ENCODE assay signal across 8 cellular contexts in genomic region chr6:32185620-32186495, GRCh38. TPM values are rescaled to one million over a fixed set of nuclear protein-coding genes. Genes with fewer than 3 reads are reported as not detected.
DNase-seq lines count a peak whose midpoint lies in the region; ATAC-seq and TF ChIP-seq lines count a peak whose summit lies in the region.
"Not testable (repeated sequence)": the region's sequence is repeated elsewhere in the genome, so short reads cannot be mapped to it uniquely, and the experiment has no call there.

No MANE protein-coding gene starts in this region.

- intact Hi-C loops in thyroid gland (cut with DNase I), result not testable (repeated sequence)

- peaks cover 40% of the 10 kb centered on the region for H3K79me2 ChIP-seq in DOHH2 (ENCODE audit: control insufficient read depth, low read length)

- peak overlapping the region; percentile 11; the same call in 1 of the 2 replicates for H3K4me2 ChIP-seq in DOHH2 (ENCODE audit: low read length)

- H3K27me3 Mint-ChIP-seq in endothelial cell (ENCODE audit: unreplicated experiment), result peaks cover 12% of the 10 kb centered on the region

- H3K27ac ChIP-seq in DOHH2 (ENCODE audit: low read depth, low read length), result not testable (repeated sequence)
- H3K27ac ChIP-seq in layer of hippocampus (ENCODE audit: low read depth, low read length) (peak overlapping the region; percentile 21), rectal smooth muscle tissue (ENCODE audit: low read depth, low read length) (peak overlapping the region; percentile 76), thyroid gland (peak overlapping the region; percentile 85 to 88 (median 88))

- not testable (repeated sequence) for H3K9me3 Mint-ChIP-seq in activated naive CD4-positive, alpha-beta T cell treated with anti-CD3 and anti-CD28 coated beads, Interleukin-2, amount 50 U/mL, for 72 hours; endothelial cell (ENCODE audit: unreplicated experiment)

- ATAC-seq in activated naive CD4-positive, alpha-beta T cell treated with anti-CD3 and anti-CD28 coated beads, Interleukin-2, amount 50 U/mL, for 72 hours, result peak; percentile 45 to 60

- H3K27ac Mint-ChIP-seq in activated naive CD4-positive, alpha-beta T cell treated with anti-CD3 and anti-CD28 coated beads, Interleukin-2, amount 50 U/mL, for 72 hours, result peak overlapping the region; percentile 92 to 94
- H3K27ac Mint-ChIP-seq in endothelial cell (ENCODE audit: unreplicated experiment), result peak overlapping the region; percentile 84

- H4K20me1 ChIP-seq in DOHH2 (ENCODE audit: control insufficient read depth, insufficient read depth, low read depth, low read length), result not testable (repeated sequence)

- not testable (repeated sequence) for H3F3A ChIP-seq in DOHH2 (ENCODE audit: control insufficient read depth, insufficient read depth)

- not testable (repeated sequence) for H3K9me2 ChIP-seq in DOHH2 (replicated peaks; ENCODE audit: control insufficient read depth, low read length)

- H3K4me3 ChIP-seq in DOHH2 (ENCODE audit: low read length); rectal smooth muscle tissue (ENCODE audit: low read length); thyroid gland (replicated peaks in 1 of 3): not testable (repeated sequence)

- not testable (repeated sequence) for H3K9me3 ChIP-seq in DOHH2 (ENCODE audit: control insufficient read depth, insufficient read depth, low read length); thyroid gland

- H3K4me3 Mint-ChIP-seq in endothelial cell (ENCODE audit: unreplicated experiment), result peak overlapping the region; percentile 87

- H3K36me3 Mint-ChIP-seq in activated naive CD4-positive, alpha-beta T cell treated with anti-CD3 and anti-CD28 coated beads, Interleukin-2, amount 50 U/mL, for 72 hours, result peaks cover 33 to 41% of the 10 kb centered on the region in 2 donors
- peaks cover 27% of the 10 kb centered on the region for H3K36me3 Mint-ChIP-seq in endothelial cell (ENCODE audit: low read depth, unreplicated experiment)

- H3K4me1 ChIP-seq in DOHH2 (ENCODE audit: control insufficient read depth, low read length) (peaks cover 42% of the 10 kb centered on the region), rectal smooth muscle tissue (ENCODE audit: control insufficient read depth, insufficient read depth, low read length) (peaks cover 11% of the 10 kb centered on the region), thyroid gland (peaks cover 32 to 54% of the 10 kb centered on the region in 2 donors)

- H3K4me1 Mint-ChIP-seq in endothelial cell (ENCODE audit: unreplicated experiment), result peaks cover 52% of the 10 kb centered on the region

- H3K9ac ChIP-seq in rectal smooth muscle tissue (ENCODE audit: low read length), result not testable (repeated sequence)

- peak in 1 of 2 donors; percentile 69 for TF ChIP-seq POLR2A in thyroid gland (IDR thresholded peaks at IDR 0.05)

- H3K27me3 ChIP-seq in DOHH2 (ENCODE audit: control insufficient read depth, low read length); layer of hippocampus (ENCODE audit: control insufficient read depth, insufficient read depth, low read length); rectal smooth muscle tissue (ENCODE audit: control insufficient read depth, insufficient read depth, low read length); thyroid gland: not testable (repeated sequence)

- peaks cover 66% of the 10 kb centered on the region for H3K36me3 ChIP-seq in DOHH2 (ENCODE audit: control insufficient read depth, low read length)
- peaks cover 15% of the 10 kb centered on the region for H3K36me3 ChIP-seq in rectal smooth muscle tissue (ENCODE audit: control insufficient read depth, insufficient read depth, low read length)
- H3K36me3 ChIP-seq in thyroid gland, result peaks cover 11 to 26% of the 10 kb centered on the region in 2 donors

- TF ChIP-seq CTCF in DOHH2 (IDR thresholded peaks at IDR 0.05; ENCODE audit: low read depth, low read length, poor library complexity, severe bottlenecking); endothelial cell (IDR thresholded peaks at IDR 0.05; ENCODE audit: unreplicated experiment); thyroid gland (IDR thresholded peaks at IDR 0.05): not testable (repeated sequence)

- 37% methylated on average over 16 of the region's 16 CpGs for WGBS in thyroid gland, 2 donors

- peak; percentile 71 for DNase-seq in MV-4-11 (lab: John Stamatoyannopoulos, UW)
- peak; percentile 72 for DNase-seq in T1000 (lab: John Stamatoyannopoulos, UW)
- DNase-seq in activated naive CD4-positive, alpha-beta T cell treated with anti-CD3 and anti-CD28 coated beads, Interleukin-2, amount 50 U/mL, for 72 hours (ENCODE audit: low spot score in 2 of 2); endothelial cell (ENCODE audit: low spot score): not testable (repeated sequence)
- peak; percentile 92 to 96 for DNase-seq in thyroid gland

RNA-seq across cellular contexts. Expression of gene AGER, which starts 1.8 kb away (rescaled TPM):
- total RNA-seq in activated naive CD4-positive, alpha-beta T cell treated with anti-CD3 and anti-CD28 coated beads, Interleukin-2, amount 50 U/mL, for 72 hours, result 10 to 100 TPM; 21.6 to 26.3 TPM
- total RNA-seq in endothelial cell (ENCODE audit: unreplicated experiment) (42.2 TPM), thyroid gland (10 to 100 TPM; 10.3 to 70.6 (median 36.8) TPM)

RNA-seq across cellular contexts. Expression of gene PBX2, which starts 4.1 kb away (rescaled TPM):
- total RNA-seq in activated naive CD4-positive, alpha-beta T cell treated with anti-CD3 and anti-CD28 coated beads, Interleukin-2, amount 50 U/mL, for 72 hours, result 10 to 100 TPM; 65.4 to 88.7 TPM
- total RNA-seq in endothelial cell (ENCODE audit: unreplicated experiment) (308 TPM), thyroid gland (10 to 100 TPM; 66.0 to 93.4 (median 74.2) TPM)

RNA-seq across cellular contexts. Expression of gene GPSM3, which starts 6.6 kb away (rescaled TPM):
- total RNA-seq in activated naive CD4-positive, alpha-beta T cell treated with anti-CD3 and anti-CD28 coated beads, Interleukin-2, amount 50 U/mL, for 72 hours, result 100 to 1,000 TPM in 1 of 2 donors, 10 to 100 TPM in 1; 84.9 to 151 TPM
- total RNA-seq in endothelial cell (ENCODE audit: unreplicated experiment), result 49.0 TPM
- total RNA-seq in thyroid gland, result 1 to 10 TPM; 4.2 to 6.5 (median 5.5) TPM

RNA-seq across cellular contexts. Expression of gene RNF5, which starts 7.7 kb away (rescaled TPM):
- 10 to 100 TPM; 62.6 to 86.2 TPM for total RNA-seq in activated naive CD4-positive, alpha-beta T cell treated with anti-CD3 and anti-CD28 coated beads, Interleukin-2, amount 50 U/mL, for 72 hours
- total RNA-seq in endothelial cell (ENCODE audit: unreplicated experiment) (44.4 TPM), thyroid gland (100 to 1,000 TPM in 3 of 4 donors, 10 to 100 TPM in 1; 64.0 to 114 (median 107) TPM)

RNA-seq across cellular contexts. Expression of gene AGPAT1, which starts 10.0 kb away (rescaled TPM):
- 10 to 100 TPM; 33.2 to 35.0 TPM for total RNA-seq in activated naive CD4-positive, alpha-beta T cell treated with anti-CD3 and anti-CD28 coated beads, Interleukin-2, amount 50 U/mL, for 72 hours
- total RNA-seq in endothelial cell (ENCODE audit: unreplicated experiment) (93.3 TPM), thyroid gland (10 to 100 TPM; 48.6 to 69.2 (median 54.8) TPM)
